In genomic region chr19:17075035-17075859, GRCh38 we compare ENCODE assay signal across 8 cellular contexts. TPM values are rescaled to one million over a fixed set of nuclear protein-coding genes. Genes with fewer than 3 reads are reported as not detected.
DNase-seq lines count a peak whose midpoint lies in the region; ATAC-seq and TF ChIP-seq lines count a peak whose summit lies in the region.

HAUS8 (minus strand) TSS chr19:17075452; CDS start chr19:17075422, 30 bp downstream.
MYO9B (plus strand) TSS chr19:17075777; CDS start chr19:17101718, 25,941 bp downstream.

- under 1% methylated on average over 95 of the region's 101 CpGs for WGBS in prostate gland
- WGBS in urinary bladder: under 1% methylated on average over 101 of the region's 101 CpGs

- intact Hi-C loops in T-helper 2 cell treated with Interferon-gamma antibody and Interleukin-4, amounts not matched to agents 100 ng/mL and 5 ng/mL, for 36 hours (cut with micrococcal nuclease): loop anchor here (1.0 to 10.0 kb wide), 3 partner anchors 140 to 190 kb away; partner anchors contain the start of genes BABAM1, OCEL1, USE1 and USHBP1
- intact Hi-C loops in left ventricle myocardium superior (cut with micrococcal nuclease) (no loop called here), prostate gland (cut with DNase I) (loop anchor here (5.0 kb wide), 1 partner anchor 62 kb away; no protein-coding TSS in a partner anchor)

- H3K27ac ChIP-seq in prostate gland (peak within 1 kb of the TSS; percentile 81 to 83), urinary bladder (ENCODE audit: low read depth) (peak within 1 kb of the TSS; percentile 90)

- TF ChIP-seq POLR2A in GM18505 (IDR thresholded peaks at IDR 0.05; ENCODE audit: borderline replicate concordance, extremely low read depth, insufficient read depth, insufficient read length) (peak; percentile 78), prostate gland (IDR thresholded peaks at IDR 0.05) (peak; percentile 67)

- H3K27me3 ChIP-seq in prostate gland (replicated peaks; ENCODE audit: insufficient read depth): no peaks in the 10 kb centered on the region

- H3K4me3 ChIP-seq in prostate gland: peak within 1 kb of the TSS; percentile 67 to 87
- peak within 1 kb of the TSS; percentile 74 for H3K4me3 ChIP-seq in urinary bladder (ENCODE audit: low read depth, low read length)

- H3K4me1 ChIP-seq in prostate gland (replicated peaks) (peaks cover 13% of the 10 kb centered on the region), urinary bladder (ENCODE audit: insufficient read depth) (no peaks in the 10 kb centered on the region)

- H3K9me3 ChIP-seq in prostate gland: no peaks in the 10 kb centered on the region

- ATAC-seq in GM18505 (IDR thresholded peaks at IDR 0.05; ENCODE audit: unreplicated experiment): peak; percentile 74
- ATAC-seq in HG02970 (IDR thresholded peaks at IDR 0.05; ENCODE audit: low FRiP score, unreplicated experiment): peak; percentile 81
- peak; percentile 93 for ATAC-seq in left ventricle myocardium superior

- peak; percentile 89 to 95 for DNase-seq in NCI-H1930 (lab: John Stamatoyannopoulos, UW)
- DNase-seq in anterior cingulate cortex (lab: John Stamatoyannopoulos, UW): peak; percentile 84 to 100 (median 98)
- DNase-seq in left ventricle myocardium superior: peak; percentile 99
- DNase-seq in prostate gland (ENCODE audit: low spot score): peak; percentile 99

- peak in 2 of 4 experiments; percentile 33 to 48 for TF ChIP-seq CTCF in prostate gland (IDR thresholded peaks at IDR 0.05)

- H3K36me3 ChIP-seq in prostate gland (no peaks in the 10 kb centered on the region), urinary bladder (ENCODE audit: insufficient read depth) (no peaks in the 10 kb centered on the region)

RNA-seq across cellular contexts. Expression of gene HAUS8, which starts in this region (rescaled TPM):
- 32.6 and 37.4 TPM in 2 replicates for total RNA-seq in T-helper 2 cell treated with Interferon-gamma antibody and Interleukin-4, amounts not matched to agents 100 ng/mL and 5 ng/mL, for 36 hours
- total RNA-seq in left ventricle myocardium superior (6.1 TPM), prostate gland (10 to 100 TPM in 1 of 2 donors, 1 to 10 TPM in 1; 6.5 to 15.3 TPM), urinary bladder (2.3 TPM)
- polyA plus RNA-seq in urinary bladder: 6.0 TPM

RNA-seq across cellular contexts. Expression of gene MYO9B, which starts in this region (rescaled TPM):
- total RNA-seq in T-helper 2 cell treated with Interferon-gamma antibody and Interleukin-4, amounts not matched to agents 100 ng/mL and 5 ng/mL, for 36 hours: 171 and 175 TPM in 2 replicates
- total RNA-seq in left ventricle myocardium superior: 38.1 TPM
- 100 to 1,000 TPM in 1 of 2 donors, 10 to 100 TPM in 1; 50.9 to 208 TPM for total RNA-seq in prostate gland
- total RNA-seq in urinary bladder: 24.0 TPM
- polyA plus RNA-seq in urinary bladder: 55.2 TPM

Comparison
In these comparisons a context has a peak if more than half of its experiments do, and no peak if none do; other contexts are left out.
1. Peak in every context shown above with its lines: DNase-seq, ATAC-seq, H3K4me3 ChIP-seq and H3K27ac ChIP-seq.